26 cellular contexts compared by ENCODE assay signal in the genomic region with DNA sequence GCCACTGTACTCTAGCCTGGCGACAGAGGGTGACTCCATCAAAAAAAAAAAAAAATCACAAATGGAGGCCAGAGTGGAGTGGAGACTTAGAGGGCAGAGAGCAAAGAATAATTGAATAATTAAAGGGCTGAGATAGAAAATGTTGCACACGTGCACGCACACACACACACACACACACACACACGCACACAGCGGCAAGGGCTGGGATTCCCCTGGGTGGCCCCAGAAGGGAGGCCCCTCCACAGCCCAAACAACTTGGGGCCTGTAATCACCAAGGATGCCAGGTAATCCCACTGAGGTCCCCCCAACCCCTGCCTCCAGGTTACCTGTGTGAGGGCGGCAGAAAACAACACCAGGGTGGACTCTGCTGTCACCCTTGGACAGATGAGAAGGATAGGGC. TPM values are rescaled to one million over a fixed set of nuclear protein-coding genes. Genes with fewer than 3 reads are reported as not detected.
A peak's percentile ranks its signal among the peaks of the same experiment; 100 is the strongest.
DNase-seq lines count a peak whose midpoint lies in the region; ATAC-seq and TF ChIP-seq lines count a peak whose summit lies in the region.
"Had no signal": no experiment of that assay in that cellular context is flagged by ENCODE, and none has a peak within 500 bp of the region (broad histone marks: within the 10 kb centered on the region; RNA-seq: fewer than 3 reads in every experiment).

No MANE protein-coding gene starts in this region.

- no peaks in the 10 kb centered on the region for H3K9me3 ChIP-seq in osteoblast (ENCODE audit: low read depth, low read length)
- H3K9me3 ChIP-seq: ascending aorta, BLaER1, Caco-2, gastrocnemius medialis, tibial nerve had no signal

- peak overlapping the region; percentile 83 for H3K27ac Mint-ChIP-seq in activated naive CD4-positive, alpha-beta T cell treated with anti-CD3 and anti-CD28 coated beads, Interleukin-2, amount 50 U/mL, for 24 hours
- H3K27ac Mint-ChIP-seq in dendritic cell treated with granulocyte-macrophage colony-stimulating factor and Interleukin-4, amounts not matched to agents 40 ng/mL and 50 ng/mL, for 4 days = peak overlapping the region; percentile 39
- no peak overlapping the region for H3K27ac Mint-ChIP-seq in stimulated activated naive B cell treated with anti-CD40 and anti-IgM and Interleukin-4, amounts not matched to agents 10 μg/mL and 1 μg/mL and 100 μg/mL, for 72 hours
- H3K27ac Mint-ChIP-seq: activated CD4-positive, alpha-beta memory T cell treated with anti-CD3 and anti-CD28 coated beads, Interleukin-2, amount 10 ng/mL, durations not matched to agents 7 days and 5 days; memory B cell had no signal

- no peak overlapping the region for H3K4me2 ChIP-seq in osteoblast (ENCODE audit: insufficient read depth, low read length)
- H3K4me2 ChIP-seq: BLaER1, hepatocyte had no signal

- H3K4me1 ChIP-seq in osteoblast (ENCODE audit: insufficient read depth, low read length) = peaks cover 2% of the 10 kb centered on the region

- no peaks in the 10 kb centered on the region for H3K27me3 Mint-ChIP-seq in activated naive CD4-positive, alpha-beta T cell treated with anti-CD3 and anti-CD28 coated beads, Interleukin-2, amount 50 U/mL, for 24 hours
- H3K27me3 Mint-ChIP-seq in dendritic cell treated with granulocyte-macrophage colony-stimulating factor and Interleukin-4, amounts not matched to agents 40 ng/mL and 50 ng/mL, for 4 days = peaks cover 51% of the 10 kb centered on the region
- H3K27me3 Mint-ChIP-seq in stimulated activated naive B cell treated with anti-CD40 and anti-IgM and Interleukin-4, amounts not matched to agents 10 μg/mL and 1 μg/mL and 100 μg/mL, for 72 hours = peaks cover 71 to 81% of the 10 kb centered on the region in 2 donors

- no peaks in the 10 kb centered on the region for H3K9me3 Mint-ChIP-seq in activated naive CD4-positive, alpha-beta T cell treated with anti-CD3 and anti-CD28 coated beads, Interleukin-2, amount 50 U/mL, for 24 hours
- no peaks in the 10 kb centered on the region for H3K9me3 Mint-ChIP-seq in dendritic cell treated with granulocyte-macrophage colony-stimulating factor and Interleukin-4, amounts not matched to agents 40 ng/mL and 50 ng/mL, for 4 days
- H3K9me3 Mint-ChIP-seq in stimulated activated naive B cell treated with anti-CD40 and anti-IgM and Interleukin-4, amounts not matched to agents 10 μg/mL and 1 μg/mL and 100 μg/mL, for 72 hours = no peaks in the 10 kb centered on the region
- H3K9me3 Mint-ChIP-seq: activated CD4-positive, alpha-beta memory T cell treated with anti-CD3 and anti-CD28 coated beads, Interleukin-2, amount 10 ng/mL, durations not matched to agents 7 days and 5 days; central memory CD8-positive, alpha-beta T cell; H9; memory B cell had no signal

- H3K4me1 Mint-ChIP-seq in activated naive CD4-positive, alpha-beta T cell treated with anti-CD3 and anti-CD28 coated beads, Interleukin-2, amount 50 U/mL, for 24 hours = peaks cover 86% of the 10 kb centered on the region
- H3K4me1 Mint-ChIP-seq in dendritic cell treated with granulocyte-macrophage colony-stimulating factor and Interleukin-4, amounts not matched to agents 40 ng/mL and 50 ng/mL, for 4 days (ENCODE audit: low read depth) = peaks cover 94% of the 10 kb centered on the region
- peaks cover 13 to 32% of the 10 kb centered on the region in 2 donors for H3K4me1 Mint-ChIP-seq in stimulated activated naive B cell treated with anti-CD40 and anti-IgM and Interleukin-4, amounts not matched to agents 10 μg/mL and 1 μg/mL and 100 μg/mL, for 72 hours

- no peaks in the 10 kb centered on the region for H4K20me1 ChIP-seq in osteoblast (ENCODE audit: insufficient read depth, low read length)

- H3K36me3 Mint-ChIP-seq in activated naive CD4-positive, alpha-beta T cell treated with anti-CD3 and anti-CD28 coated beads, Interleukin-2, amount 50 U/mL, for 24 hours = no peaks in the 10 kb centered on the region
- H3K36me3 Mint-ChIP-seq in dendritic cell treated with granulocyte-macrophage colony-stimulating factor and Interleukin-4, amounts not matched to agents 40 ng/mL and 50 ng/mL, for 4 days (ENCODE audit: low read depth) = no peaks in the 10 kb centered on the region
- H3K36me3 Mint-ChIP-seq in stimulated activated naive B cell treated with anti-CD40 and anti-IgM and Interleukin-4, amounts not matched to agents 10 μg/mL and 1 μg/mL and 100 μg/mL, for 72 hours = no peaks in the 10 kb centered on the region
- H3K36me3 Mint-ChIP-seq: memory B cell had no signal

- TF ChIP-seq CTCF in osteoblast (IDR thresholded peaks at IDR 0.05; ENCODE audit: extremely low read depth, low read depth, low read length) = no peak

- no peak overlapping the region for H3K27ac ChIP-seq in osteoblast (ENCODE audit: low read depth, low read length)
- H3K27ac ChIP-seq: ascending aorta, BLaER1, gastrocnemius medialis, hepatocyte, skin epidermis, tibial nerve had no signal

- intact Hi-C loops in dendritic cell treated with granulocyte-macrophage colony-stimulating factor and Interleukin-4, amounts not matched to agents 40 ng/mL and 50 ng/mL, for 4 days (cut with micrococcal nuclease) = no loop called here

- no peak for ATAC-seq in stimulated activated naive B cell treated with anti-CD40 and anti-IgM and Interleukin-4, amounts not matched to agents 10 μg/mL and 1 μg/mL and 100 μg/mL, for 72 hours (replicated peaks)
- ATAC-seq: gastrocnemius medialis, left cardiac atrium had no signal

- DNase-seq in activated naive CD4-positive, alpha-beta T cell (lab: John Stamatoyannopoulos, UW) = no peak
- DNase-seq in NCI-H2227 treated with DMSO at 0.1 percent for 48 hours (lab: John Stamatoyannopoulos, UW) (peak; percentile 13), osteoblast (ENCODE audit: insufficient read length, low spot score, missing footprints) (peak; percentile 76), NCI-H1048 (lab: John Stamatoyannopoulos, UW) (no peak)
- no peak for DNase-seq in activated effector memory CD4-positive, alpha-beta T cell treated with anti-CD3 and anti-CD28 coated beads, Interleukin-2, amount 50 U/mL, for 16 hours
- DNase-seq in stimulated activated naive B cell treated with anti-CD40 and anti-IgM and Interleukin-4, amounts not matched to agents 10 μg/mL and 1 μg/mL and 100 μg/mL, for 72 hours = no peak
- DNase-seq: activated CD4-positive, alpha-beta memory T cell treated with anti-CD3 and anti-CD28 coated beads, Interleukin-2, amount 10 ng/mL, durations not matched to agents 7 days and 5 days; activated CD4-positive, CD25-positive, alpha-beta regulatory T cell; Caco-2; gastrocnemius medialis; H9; left cardiac atrium; NCI-H1694 treated with DMSO at 0.1 percent for 48 hours; NCI-H2171; NCI-H524; SIG-M5; SW 1271 had no signal

- H3K27me3 ChIP-seq in osteoblast (ENCODE audit: insufficient read depth, low read length) = peaks cover 49% of the 10 kb centered on the region

- H3K79me2 ChIP-seq in osteoblast (ENCODE audit: insufficient read depth, low read length) = no peaks in the 10 kb centered on the region
- H3K79me2 ChIP-seq: hepatocyte had no signal

- peak overlapping the region; percentile 11 for H3K4me3 Mint-ChIP-seq in activated naive CD4-positive, alpha-beta T cell treated with anti-CD3 and anti-CD28 coated beads, Interleukin-2, amount 50 U/mL, for 24 hours
- H3K4me3 Mint-ChIP-seq in dendritic cell treated with granulocyte-macrophage colony-stimulating factor and Interleukin-4, amounts not matched to agents 40 ng/mL and 50 ng/mL, for 4 days = no peak overlapping the region
- no peak overlapping the region for H3K4me3 Mint-ChIP-seq in stimulated activated naive B cell treated with anti-CD40 and anti-IgM and Interleukin-4, amounts not matched to agents 10 μg/mL and 1 μg/mL and 100 μg/mL, for 72 hours
- H3K4me3 Mint-ChIP-seq: activated CD4-positive, alpha-beta memory T cell treated with anti-CD3 and anti-CD28 coated beads, Interleukin-2, amount 10 ng/mL, durations not matched to agents 7 days and 5 days; central memory CD8-positive, alpha-beta T cell; memory B cell had no signal

- no peaks in the 10 kb centered on the region for H3K36me3 ChIP-seq in osteoblast (ENCODE audit: insufficient read depth, low read length)
- H3K36me3 ChIP-seq: ascending aorta, BLaER1, gastrocnemius medialis, tibial nerve had no signal

- no peak overlapping the region for H2AFZ ChIP-seq in osteoblast (ENCODE audit: low read length)
- H2AFZ ChIP-seq: hepatocyte had no signal

- no peak overlapping the region for H3K4me3 ChIP-seq in osteoblast (ENCODE audit: insufficient read depth, low read length)
- H3K4me3 ChIP-seq: ascending aorta, BLaER1, gastrocnemius medialis, hepatocyte, skin epidermis, tibial nerve had no signal

RNA-seq across cellular contexts. Expression of gene DGKZ, which starts 12.0 kb away (rescaled TPM):
- total RNA-seq in osteoblast = 47.1 and 52.5 TPM in 2 replicates

RNA-seq across cellular contexts. Expression of gene MDK, which starts 46.2 kb away (rescaled TPM):
- 27.5 and 27.7 TPM in 2 replicates for total RNA-seq in osteoblast

RNA-seq across cellular contexts. Expression of gene CHRM4, which starts 56.3 kb away (rescaled TPM):
- 0.29 and 0.36 TPM in 2 replicates for total RNA-seq in osteoblast
- total RNA-seq: ascending aorta, gastrocnemius medialis had no signal

RNA-seq across cellular contexts. Expression of gene CREB3L1, which starts 57.8 kb away (rescaled TPM):
- total RNA-seq in osteoblast = 30.1 and 33.3 TPM in 2 replicates
- total RNA-seq: activated CD4-positive, alpha-beta memory T cell treated with anti-CD3 and anti-CD28 coated beads, Interleukin-2, amount 10 ng/mL, durations not matched to agents 7 days and 5 days had no signal

Comparison
In these comparisons a context has a peak if more than half of its experiments do, and no peak if none do; other contexts are left out.
1. DNase-seq: peak in NCI-H2227 treated with DMSO at 0.1 percent for 48 hours (single experiment) and osteoblast (single experiment); none in activated naive CD4-positive, alpha-beta T cell (0 of 4), NCI-H1048 (single experiment), activated effector memory CD4-positive, alpha-beta T cell treated with anti-CD3 and anti-CD28 coated beads, Interleukin-2, amount 50 U/mL, for 16 hours (single experiment) and stimulated activated naive B cell treated with anti-CD40 and anti-IgM and Interleukin-4, amounts not matched to agents 10 μg/mL and 1 μg/mL and 100 μg/mL, for 72 hours (single experiment).